In the genomic region with DNA sequence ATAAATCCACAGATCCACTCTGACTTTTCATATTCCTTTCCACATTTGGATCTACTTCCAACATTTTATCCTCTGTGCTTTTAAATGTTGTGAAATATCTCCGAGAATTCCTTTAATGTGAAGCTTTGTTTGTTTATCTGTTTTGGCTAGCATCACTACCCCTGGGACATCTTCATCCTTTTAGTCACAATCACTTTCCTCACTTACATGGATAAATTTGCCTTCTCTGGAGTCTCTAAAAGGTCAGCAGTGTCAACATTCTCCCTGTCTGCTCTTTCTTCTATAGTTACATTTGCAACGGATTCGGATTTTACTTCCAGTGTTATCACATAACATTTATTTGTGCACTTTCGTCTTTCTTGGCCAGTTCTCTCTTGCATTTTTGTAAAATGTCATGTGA, we compare ENCODE assay signal across 28 cellular contexts. TPM values are rescaled to one million over a fixed set of nuclear protein-coding genes. Genes with fewer than 3 reads are reported as not detected.
"Had no signal": no experiment of that assay in that cellular context is flagged by ENCODE, and none has a peak within 500 bp of the region (broad histone marks: within the 10 kb centered on the region; RNA-seq: fewer than 3 reads in every experiment).

No MANE protein-coding gene starts in this region.

- H3K9me3 Mint-ChIP-seq: dendritic cell treated with granulocyte-macrophage colony-stimulating factor and Interleukin-4, amounts not matched to agents 40 ng/mL and 50 ng/mL, for 4 days; endodermal cell; neural progenitor cell; stimulated activated memory B cell treated with anti-CD40 and anti-IgM and Interleukin-4, amounts not matched to agents 10 μg/mL and 1 μg/mL and 100 μg/mL, for 72 hours; type B pancreatic cell had no signal

- H3K9me3 ChIP-seq: colonic mucosa, esophagus muscularis mucosa, gastrocnemius medialis, lower lobe of right lung, right atrium auricular region, testis, tibial artery had no signal

- DNase-seq: colonic mucosa; effector CD8-positive, alpha-beta T cell; endodermal cell; foreskin fibroblast; gastrocnemius medialis; head of caudate nucleus; left ventricle myocardium superior; lower lobe of right lung; mesendoderm; midbrain; naive thymus-derived CD4-positive, alpha-beta T cell; stimulated activated CD4-positive, alpha-beta T cell treated with anti-CD3 and anti-CD28 coated beads, Interleukin-4, amount 100 ng/mL, for 4 hours; stimulated activated naive CD8-positive, alpha-beta T cell treated with anti-CD3 and anti-CD28 coated beads, Interleukin-15, Interleukin-2, amounts not matched to agents 100 U/mL and 50 U/mL, for 24 hours; substantia nigra; testis; tibial artery had no signal

- H3K4me1 Mint-ChIP-seq: naive thymus-derived CD4-positive, alpha-beta T cell; neural progenitor cell; stimulated activated memory B cell treated with anti-CD40 and anti-IgM and Interleukin-4, amounts not matched to agents 10 μg/mL and 1 μg/mL and 100 μg/mL, for 72 hours had no signal

- H3K27ac ChIP-seq: colonic mucosa, esophagus muscularis mucosa, gastrocnemius medialis, lower lobe of right lung, neural progenitor cell, parathyroid adenoma, right atrium auricular region, testis, tibial artery had no signal

- H3K27me3 Mint-ChIP-seq: dendritic cell treated with granulocyte-macrophage colony-stimulating factor and Interleukin-4, amounts not matched to agents 40 ng/mL and 50 ng/mL, for 4 days; stimulated activated memory B cell treated with anti-CD40 and anti-IgM and Interleukin-4, amounts not matched to agents 10 μg/mL and 1 μg/mL and 100 μg/mL, for 72 hours; type B pancreatic cell had no signal

- H3K4me3 ChIP-seq: colonic mucosa, esophagus muscularis mucosa, gastrocnemius medialis, lower lobe of right lung, neural progenitor cell, right atrium auricular region, testis, tibial artery had no signal

- H3K79me2 ChIP-seq: parathyroid adenoma had no signal

- ATAC-seq: gastrocnemius medialis; left ventricle myocardium superior; lower lobe of right lung; naive thymus-derived CD4-positive, alpha-beta T cell; sciatic nerve; stimulated activated memory B cell treated with anti-CD40 and anti-IgM and Interleukin-4, amounts not matched to agents 10 μg/mL and 1 μg/mL and 100 μg/mL, for 72 hours; stimulated activated naive CD8-positive, alpha-beta T cell treated with anti-CD3 and anti-CD28 coated beads, Interleukin-15, Interleukin-2, amounts not matched to agents 100 U/mL and 50 U/mL, for 24 hours had no signal

- H3K36me3 Mint-ChIP-seq: naive thymus-derived CD4-positive, alpha-beta T cell; neural progenitor cell; stimulated activated memory B cell treated with anti-CD40 and anti-IgM and Interleukin-4, amounts not matched to agents 10 μg/mL and 1 μg/mL and 100 μg/mL, for 72 hours; type B pancreatic cell had no signal

- H3K4me2 ChIP-seq: neural progenitor cell had no signal

- H3K4me1 ChIP-seq: colonic mucosa, esophagus muscularis mucosa, gastrocnemius medialis, lower lobe of right lung, neural progenitor cell, parathyroid adenoma, right atrium auricular region, testis, tibial artery had no signal

- H3K27me3 ChIP-seq: colonic mucosa, esophagus muscularis mucosa, gastrocnemius medialis, neural progenitor cell, right atrium auricular region, testis, tibial artery had no signal

- H3K4me3 Mint-ChIP-seq: dendritic cell treated with granulocyte-macrophage colony-stimulating factor and Interleukin-4, amounts not matched to agents 40 ng/mL and 50 ng/mL, for 4 days; endodermal cell; naive thymus-derived CD4-positive, alpha-beta T cell; nephron; neural progenitor cell; stimulated activated memory B cell treated with anti-CD40 and anti-IgM and Interleukin-4, amounts not matched to agents 10 μg/mL and 1 μg/mL and 100 μg/mL, for 72 hours; type B pancreatic cell had no signal

- H3K27ac Mint-ChIP-seq: dendritic cell treated with granulocyte-macrophage colony-stimulating factor and Interleukin-4, amounts not matched to agents 40 ng/mL and 50 ng/mL, for 4 days; endodermal cell; naive thymus-derived CD4-positive, alpha-beta T cell; nephron; neural progenitor cell; progenitor cell of endocrine pancreas; stimulated activated memory B cell treated with anti-CD40 and anti-IgM and Interleukin-4, amounts not matched to agents 10 μg/mL and 1 μg/mL and 100 μg/mL, for 72 hours; type B pancreatic cell had no signal

- H2AFZ ChIP-seq: neural progenitor cell, parathyroid adenoma had no signal

- H3K36me3 ChIP-seq: colonic mucosa, esophagus muscularis mucosa, gastrocnemius medialis, lower lobe of right lung, neural progenitor cell, right atrium auricular region, tibial artery had no signal

- H3K9ac ChIP-seq: neural progenitor cell, parathyroid adenoma had no signal

RNA-seq across cellular contexts. Expression of gene LRAT, which starts 34.2 kb away (rescaled TPM):
- total RNA-seq: gastrocnemius medialis; glomerular endothelial cell; naive thymus-derived CD4-positive, alpha-beta T cell; osteoblast had no signal
- polyA plus RNA-seq: naive thymus-derived CD4-positive, alpha-beta T cell had no signal
